ENCODE assay signal across 9 cellular contexts in the genomic region with DNA sequence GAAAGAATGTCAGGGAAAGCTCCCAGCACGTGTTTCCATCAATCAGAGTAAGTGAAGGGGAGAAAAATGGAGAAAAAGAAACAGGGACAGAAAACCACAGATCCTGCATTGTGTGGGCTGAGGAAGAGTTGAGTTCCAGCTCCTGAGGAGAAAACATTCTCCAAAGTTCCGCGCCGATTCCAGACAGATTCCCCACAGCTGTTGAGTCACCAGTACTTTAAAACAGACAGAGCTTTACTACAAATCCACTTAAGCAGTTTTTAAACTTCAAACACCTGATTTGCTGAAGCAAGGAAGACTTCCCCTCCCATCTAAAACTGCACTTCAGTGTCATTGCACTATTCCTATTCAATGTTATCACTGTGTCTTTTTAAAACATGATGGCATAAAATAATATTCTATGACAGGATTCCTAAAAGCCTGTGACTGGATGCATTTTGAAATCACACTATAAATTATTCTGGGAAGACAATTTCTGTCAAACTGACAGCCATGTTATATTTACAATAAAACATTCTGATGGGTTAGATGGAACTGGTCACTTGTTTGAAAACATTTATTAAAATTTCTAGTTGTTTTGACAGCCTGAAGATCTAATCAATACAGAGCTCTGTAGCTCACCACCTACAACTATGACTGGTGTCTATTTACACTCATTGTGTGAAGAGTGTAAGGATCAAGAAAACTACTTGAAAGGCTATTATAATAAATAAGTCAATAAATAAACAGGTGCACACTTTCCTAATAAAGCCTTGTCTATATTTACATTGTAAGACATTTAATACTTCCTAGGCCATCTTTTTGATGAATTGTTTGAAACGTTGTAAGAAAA. TPM values are rescaled to one million over a fixed set of nuclear protein-coding genes. Genes with fewer than 3 reads are reported as not detected.
A peak's percentile ranks its signal among the peaks of the same experiment; 100 is the strongest.
DNase-seq lines count a peak whose midpoint lies in the region; ATAC-seq and TF ChIP-seq lines count a peak whose summit lies in the region.
"Had no signal": no experiment of that assay in that cellular context is flagged by ENCODE, and none has a peak within 500 bp of the region (broad histone marks: within the 10 kb centered on the region; RNA-seq: fewer than 3 reads in every experiment).

No MANE protein-coding gene starts in this region.

- dilution Hi-C loops in mammary epithelial cell (cut with HindIII; ENCODE audit: low sequenced_read_pairs) = no loop called here

- no peaks in the 10 kb centered on the region for H3K9me3 ChIP-seq in mammary epithelial cell (replicated peaks; ENCODE audit: insufficient read depth, low read length)
- H3K9me3 ChIP-seq in thoracic aorta = no peaks in the 10 kb centered on the region

- no peak overlapping the region for H3K27ac Mint-ChIP-seq in activated T-cell treated with anti-CD3 and anti-CD28 coated beads, Interleukin-2, amount 50 U/mL, for 72 hours

- no peak overlapping the region for H3K4me3 Mint-ChIP-seq in activated T-cell treated with anti-CD3 and anti-CD28 coated beads, Interleukin-2, amount 50 U/mL, for 72 hours

- no peaks in the 10 kb centered on the region for H3K79me2 ChIP-seq in mammary epithelial cell (ENCODE audit: insufficient read depth, low read length)

- H3K36me3 ChIP-seq in mammary epithelial cell (ENCODE audit: insufficient read depth, low read length) = no peaks in the 10 kb centered on the region
- no peaks in the 10 kb centered on the region for H3K36me3 ChIP-seq in kidney epithelial cell (ENCODE audit: control insufficient read depth, insufficient read depth, low read length)
- no peaks in the 10 kb centered on the region for H3K36me3 ChIP-seq in thoracic aorta
- H3K36me3 ChIP-seq: cardiac muscle cell had no signal

- peaks cover 5% of the 10 kb centered on the region for H3K4me1 ChIP-seq in mammary epithelial cell (ENCODE audit: insufficient read depth, low read length)
- H3K4me1 ChIP-seq in thoracic aorta (ENCODE audit: control insufficient read depth in 1 of 2, low read depth in 2 of 2) = peaks cover 22 to 34% of the 10 kb centered on the region in 2 donors

- TF ChIP-seq CTCF in mammary epithelial cell (conservative IDR thresholded peaks at IDR 0.05 in 1 of 2, IDR thresholded peaks at IDR 0.05 in 1 of 2; ENCODE audit: extremely low read depth in 1 of 2, insufficient read depth in 1 of 2, low read depth in 1 of 2, low read length in 2 of 2) (no peak), kidney epithelial cell (IDR thresholded peaks at IDR 0.05; ENCODE audit: insufficient read depth, low read length, poor library complexity, severe bottlenecking) (no peak), thoracic aorta (IDR thresholded peaks at IDR 0.05) (no peak)

- peak; percentile 39 for ATAC-seq in thoracic aorta (ENCODE audit: insufficient number of reproducible peaks, low FRiP score, low read depth)
- no peak for ATAC-seq in activated T-cell treated with anti-CD3 and anti-CD28 coated beads, Interleukin-2, amount 50 U/mL, for 72 hours (replicated peaks in 1 of 2)

- H3K4me1 Mint-ChIP-seq in activated T-cell treated with anti-CD3 and anti-CD28 coated beads, Interleukin-2, amount 50 U/mL, for 72 hours (ENCODE audit: low read depth) = no peaks in the 10 kb centered on the region

- no TSS peak for BruUV-seq in mammary epithelial cell (replicated peaks; lab: Mats Ljungman, UMichigan)

- H3K9ac ChIP-seq in mammary epithelial cell (ENCODE audit: insufficient read depth, low read length) = peak overlapping the region; percentile 48

- no peaks in the 10 kb centered on the region for H3K27me3 Mint-ChIP-seq in activated T-cell treated with anti-CD3 and anti-CD28 coated beads, Interleukin-2, amount 50 U/mL, for 72 hours (ENCODE audit: low read depth)

- H3K27ac ChIP-seq in mammary epithelial cell (ENCODE audit: insufficient read depth, low read depth, low read length) = no peak overlapping the region
- peak overlapping the region in 1 of 2 donors; percentile 21 for H3K27ac ChIP-seq in thoracic aorta
- H3K27ac ChIP-seq: cardiac muscle cell had no signal

- H3K27me3 ChIP-seq in mammary epithelial cell (ENCODE audit: insufficient read depth, low read length) = no peaks in the 10 kb centered on the region
- no peaks in the 10 kb centered on the region for H3K27me3 ChIP-seq in kidney epithelial cell (ENCODE audit: control insufficient read depth, insufficient read depth, low read length)
- no peaks in the 10 kb centered on the region for H3K27me3 ChIP-seq in thoracic aorta (replicated peaks; ENCODE audit: insufficient read depth)
- H3K27me3 ChIP-seq: cardiac muscle cell had no signal

- DNase-seq in M059J (ENCODE audit: low read depth) = peak; percentile 76
- peak; percentile 37 for DNase-seq in mammary epithelial cell
- DNase-seq in kidney epithelial cell (ENCODE audit: low read depth) = peak; percentile 45
- DNase-seq in thoracic aorta (ENCODE audit: low spot score) = no peak
- no peak for DNase-seq in activated T-cell treated with anti-CD3 and anti-CD28 coated beads, Interleukin-2, amount 50 U/mL, for 72 hours
- DNase-seq in SIG-M5 treated with dmso at 0.1 percent for 504 hours (lab: John Stamatoyannopoulos, UW; ENCODE audit: unreplicated experiment) = no peak
- DNase-seq in NCI-H2081 (lab: John Stamatoyannopoulos, UW) = no peak
- no peak for DNase-seq in MV-4-11 (lab: John Stamatoyannopoulos, UW)

- 0% methylated on average over 5 of the region's 5 CpGs for WGBS in mammary epithelial cell (ENCODE audit: low coverage, missing lambda C conversion rate)

- peak overlapping the region; percentile 95 for H3K4me2 ChIP-seq in mammary epithelial cell (ENCODE audit: insufficient read depth, low read depth, low read length)

- no peaks in the 10 kb centered on the region for H3K9me3 Mint-ChIP-seq in activated T-cell treated with anti-CD3 and anti-CD28 coated beads, Interleukin-2, amount 50 U/mL, for 72 hours

- H4K20me1 ChIP-seq in mammary epithelial cell (ENCODE audit: insufficient read depth, low read length) = no peaks in the 10 kb centered on the region

- in situ Hi-C loops in mammary epithelial cell (cut with MboI; ENCODE audit: low sequenced_read_pairs in 2 of 2) = no loop called here

- H3K36me3 Mint-ChIP-seq in activated T-cell treated with anti-CD3 and anti-CD28 coated beads, Interleukin-2, amount 50 U/mL, for 72 hours (ENCODE audit: insufficient read depth in 2 of 2) = no peaks in the 10 kb centered on the region

- peak overlapping the region; percentile 27 to 50 (median 43) for H3K4me3 ChIP-seq in mammary epithelial cell (replicated peaks in 1 of 3; ENCODE audit: insufficient read depth in 1 of 3, low read depth in 2 of 3, low read length in 3 of 3)
- peak overlapping the region; percentile 14 for H3K4me3 ChIP-seq in kidney epithelial cell (ENCODE audit: low read depth, low read length)
- H3K4me3 ChIP-seq in thoracic aorta = peak overlapping the region; percentile 61
- H3K4me3 ChIP-seq: cardiac muscle cell had no signal

- intact Hi-C loops in mammary epithelial cell (cut with micrococcal nuclease) = no loop called here

- CTCF ChIA-PET in mammary epithelial cell (lab: Charles Lee; ENCODE audit: low non-redundant PET) = interaction anchor here (0.7 kb wide), 1 partner anchor 10 kb away, joined by 5 read pairs; no protein-coding TSS in a partner anchor

- peak overlapping the region; percentile 93 for H2AFZ ChIP-seq in mammary epithelial cell (ENCODE audit: low read depth, low read length)

RNA-seq across cellular contexts. Expression of gene TCF4, which starts 40.9 kb away (rescaled TPM):
- 57.2 and 70.7 TPM in 2 replicates for total RNA-seq in M059J (2014; rRNA removed; shearing (Covaris generic))
- 10 to 100 TPM; 18.0 to 46.7 TPM for total RNA-seq in mammary epithelial cell
- 13.8 TPM for polyA plus RNA-seq in mammary epithelial cell
- 19.1 TPM for polyA minus RNA-seq in mammary epithelial cell
- total RNA-seq in kidney epithelial cell = 9.4 and 15.7 TPM in 2 replicates
- total RNA-seq in thoracic aorta = 100 to 1,000 TPM; 178 to 267 TPM
- 1 to 10 TPM; 1.8 to 2.4 TPM for total RNA-seq in activated T-cell treated with anti-CD3 and anti-CD28 coated beads, Interleukin-2, amount 50 U/mL, for 72 hours

Comparison
In these comparisons a context has a peak if more than half of its experiments do, and no peak if none do; other contexts are left out.
1. DNase-seq: peak in M059J (single experiment), mammary epithelial cell (single experiment) and kidney epithelial cell (single experiment); none in thoracic aorta (single experiment), activated T-cell treated with anti-CD3 and anti-CD28 coated beads, Interleukin-2, amount 50 U/mL, for 72 hours (0 of 2), SIG-M5 treated with dmso at 0.1 percent for 504 hours (single experiment), NCI-H2081 (0 of 2) and MV-4-11 (single experiment).
2. Peak in every context shown above with its lines, with median percentiles within 50 percentile points of each other: H3K4me3 ChIP-seq.